ENCODE assay signal across 1 cellular context in genomic region chr11:44509291-44509690, GRCh38.
TF ChIP-seq lines count a peak whose summit lies in the region.

No MANE protein-coding gene starts in this region.

TF ChIP-seq in GM23338, 12 proteins besides CTCF, POLR2A, EP300 and RAD21:
- TF ChIP-seq REST (IDR thresholded peaks at IDR 0.05; ENCODE audit: unreplicated experiment) (no peak), ZNF114 (CRISPR knock-in tag; IDR thresholded peaks at IDR 0.05) (no peak), STAT1 (IDR thresholded peaks at IDR 0.05; ENCODE audit: unreplicated experiment) (no peak), POLR2AphosphoS5 (IDR thresholded peaks at IDR 0.05; ENCODE audit: low read depth) (no peak), ETS1 (IDR thresholded peaks at IDR 0.05) (no peak), ZNF331 (CRISPR knock-in tag; IDR thresholded peaks at IDR 0.05; ENCODE audit: low read depth) (no peak), ZNF462 (CRISPR knock-in tag; IDR thresholded peaks at IDR 0.05) (no peak), NANOG (IDR thresholded peaks at IDR 0.05; ENCODE audit: borderline replicate concordance) (no peak), JUNB (IDR thresholded peaks at IDR 0.05; ENCODE audit: unreplicated experiment) (no peak)
